ENCODE assay signal across 8 cellular contexts in the genomic region with DNA sequence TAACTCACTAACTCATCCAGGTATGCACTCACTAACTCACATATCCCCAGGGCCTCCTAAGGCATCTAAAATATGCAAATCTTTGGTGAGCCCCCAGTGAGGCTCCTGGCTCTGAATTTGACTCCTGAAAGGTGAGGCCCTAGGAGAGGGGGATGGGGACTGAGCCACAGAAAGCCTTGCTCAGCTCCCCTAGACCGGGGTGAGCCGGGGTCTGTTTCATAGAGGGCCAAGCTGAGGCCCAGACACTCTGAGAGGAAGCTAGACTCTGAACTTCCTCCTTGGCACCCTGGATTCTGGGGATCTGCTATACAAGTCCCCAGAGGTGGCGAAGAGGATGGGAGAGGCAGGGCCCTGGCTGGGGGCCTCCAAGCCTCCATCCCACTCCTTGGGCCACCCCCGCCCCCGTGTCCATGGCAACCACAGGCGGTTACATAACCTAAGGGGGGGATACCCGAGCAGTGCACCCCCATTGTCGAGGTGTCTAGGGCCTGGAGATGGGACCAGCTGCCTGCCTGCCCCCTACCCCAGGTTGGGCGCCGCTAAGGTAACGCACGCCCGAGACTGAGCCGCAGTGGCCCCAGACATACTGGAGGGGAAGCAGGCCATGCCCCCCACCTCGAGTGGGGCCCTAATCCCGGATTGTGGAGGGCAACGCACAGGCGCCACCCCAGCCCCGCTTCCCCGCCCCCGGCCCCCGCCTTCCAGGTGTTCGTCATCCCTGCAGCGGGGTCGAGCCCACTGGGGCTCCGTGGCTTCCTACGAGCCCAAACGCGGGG. TPM values are rescaled to one million over a fixed set of nuclear protein-coding genes. Genes with fewer than 3 reads are reported as not detected.
DNase-seq lines count a peak whose midpoint lies in the region; TF ChIP-seq lines count a peak whose summit lies in the region.

No MANE protein-coding gene starts in this region.

- in situ Hi-C loops in GM13976 (cut with MboI; ENCODE audit: low sequenced_read_pairs, unreplicated experiment): no loop called here

- H3K4me3 ChIP-seq in GM08714 (ENCODE audit: low read length): peak overlapping the region; percentile 69
- H3K4me3 ChIP-seq in cardiac fibroblast (replicated peaks in 1 of 2; ENCODE audit: low read depth in 2 of 2, low read length in 2 of 2): peak overlapping the region; percentile 68 to 69

- H3K4me3 Mint-ChIP-seq in mesothelial cell of epicardium: peak overlapping the region; percentile 75

- H3K27ac Mint-ChIP-seq in mesothelial cell of epicardium: peak overlapping the region; percentile 66

- peaks cover 25% of the 10 kb centered on the region for H3K4me1 Mint-ChIP-seq in mesothelial cell of epicardium

- peaks cover 5% of the 10 kb centered on the region for H3K36me3 Mint-ChIP-seq in mesothelial cell of epicardium

- no peaks in the 10 kb centered on the region for H3K9me3 Mint-ChIP-seq in mesothelial cell of epicardium

- TF ChIP-seq CTCF in cardiac fibroblast (IDR thresholded peaks at IDR 0.05; ENCODE audit: low read depth, low read length) (no peak), mesothelial cell of epicardium (IDR thresholded peaks at IDR 0.05; ENCODE audit: unreplicated experiment) (no peak), GM13976 (IDR thresholded peaks at IDR 0.05; ENCODE audit: borderline replicate concordance, control extremely low read depth, extremely low read depth, insufficient read depth, missing control alignments) (no peak)

- DNase-seq in NOMO-1 treated with DMSO at 0.1 percent for 48 hours (lab: John Stamatoyannopoulos, UW; ENCODE audit: unreplicated experiment) (peak; percentile 50), cardiac fibroblast (ENCODE audit: low read depth in 2 of 2) (no peak), mesothelial cell of epicardium (ENCODE audit: low spot score in 2 of 2, unreplicated experiment in 2 of 2) (peak in 1 of 2 experiments; percentile 49), HK-2 (ENCODE audit: unreplicated experiment) (no peak), cortex of kidney (lab: John Stamatoyannopoulos, UW) (no peak), GM13976 (ENCODE audit: low spot score) (no peak)
- DNase-seq in NK-92 treated with Interleukin-12 subunit alpha and Interleukin-12 subunit beta, amount 100 ng/mL, for 24 hours (lab: John Stamatoyannopoulos, UW): no peak

- H3K27me3 Mint-ChIP-seq in mesothelial cell of epicardium (ENCODE audit: low read depth): no peaks in the 10 kb centered on the region

RNA-seq across cellular contexts. Expression of gene ABHD8, which starts 0.6 kb away (rescaled TPM):
- 25.4 to 26.4 TPM (median 26.1 TPM) in 3 replicates for total RNA-seq in mesothelial cell of epicardium

RNA-seq across cellular contexts. Expression of gene MRPL34, which starts 3.1 kb away (rescaled TPM):
- total RNA-seq in mesothelial cell of epicardium: 47.7 to 51.0 TPM (median 50.1 TPM) in 3 replicates

RNA-seq across cellular contexts. Expression of gene DDA1, which starts 6.8 kb away (rescaled TPM):
- total RNA-seq in mesothelial cell of epicardium: 37.3 to 39.6 TPM (median 38.3 TPM) in 3 replicates

RNA-seq across cellular contexts. Expression of gene ANKLE1, which starts 20.9 kb away (rescaled TPM):
- 3.6 to 4.1 TPM (median 3.7 TPM) in 3 replicates for total RNA-seq in mesothelial cell of epicardium

RNA-seq across cellular contexts. Expression of gene ANO8, which starts 32.1 kb away (rescaled TPM):
- 42.1 to 43.7 TPM (median 43.5 TPM) in 3 replicates for total RNA-seq in mesothelial cell of epicardium
